In genomic region chr12:56637621-56638020, GRCh38 we compare ENCODE assay signal across 8 cellular contexts. TPM values are rescaled to one million over a fixed set of nuclear protein-coding genes. Genes with fewer than 3 reads are reported as not detected.
DNase-seq lines count a peak whose midpoint lies in the region; ATAC-seq, FAIRE-seq and TF ChIP-seq lines count a peak whose summit lies in the region.
"Had no signal": no experiment of that assay in that cellular context is flagged by ENCODE, and none has a peak within 500 bp of the region (broad histone marks: within the 10 kb centered on the region; RNA-seq: fewer than 3 reads in every experiment).

No MANE protein-coding gene starts in this region.

- H3K27me3 Mint-ChIP-seq in activated CD4-positive, alpha-beta memory T cell treated with anti-CD3 and anti-CD28 coated beads for 36 hours: no peaks in the 10 kb centered on the region

- CTCF ChIA-PET in activated CD4-positive, alpha-beta memory T cell treated with anti-CD3 and anti-CD28 coated beads for 36 hours (lab: Charles Lee): no interaction called here

- H3K27me3 ChIP-seq in HUES48 (ENCODE audit: control insufficient read depth, insufficient read depth, low read length) (no peaks in the 10 kb centered on the region), keratinocyte (ENCODE audit: control insufficient read depth, extremely low read depth, insufficient read depth, low read length) (no peaks in the 10 kb centered on the region), brain microvascular endothelial cell (replicated peaks) (no peaks in the 10 kb centered on the region)

- H3K9me3 ChIP-seq in HUES48 (ENCODE audit: control insufficient read depth, insufficient read depth, low read length) (no peaks in the 10 kb centered on the region), keratinocyte (ENCODE audit: control insufficient read depth, low read depth, low read length) (no peaks in the 10 kb centered on the region)

- FAIRE-seq in keratinocyte (lab: Jason Lieb, UNC): no peak

- TF ChIP-seq CTCF in keratinocyte (optimal IDR thresholded peaks at IDR 0.05 in 1 of 3, IDR thresholded peaks at IDR 0.05 in 1 of 3, conservative IDR thresholded peaks at IDR 0.05 in 1 of 3; ENCODE audit: extremely low read depth in 1 of 3, insufficient read depth in 2 of 3, low read length in 3 of 3) (no peak), brain microvascular endothelial cell (IDR thresholded peaks at IDR 0.05; ENCODE audit: low read depth, low read length, missing control alignments) (no peak)

- H3K36me3 ChIP-seq in HUES48 (ENCODE audit: control insufficient read depth, insufficient read depth, low read length) (peaks cover 55% of the 10 kb centered on the region), keratinocyte (ENCODE audit: control insufficient read depth in 2 of 2, extremely low read depth in 1 of 2, insufficient read depth in 2 of 2, low read length in 2 of 2) (peaks cover 14 to 34% of the 10 kb centered on the region in 2 experiments), brain microvascular endothelial cell (replicated peaks) (peaks cover 40% of the 10 kb centered on the region)

- no peak overlapping the region for H3K4me2 ChIP-seq in keratinocyte (ENCODE audit: control insufficient read depth, extremely low read depth, insufficient read depth, low read depth, low read length)

- H3K4me1 ChIP-seq in HUES48 (ENCODE audit: control insufficient read depth, insufficient read depth, low read length): peaks cover 21% of the 10 kb centered on the region
- H3K4me1 ChIP-seq in keratinocyte (ENCODE audit: control insufficient read depth, extremely low read depth, insufficient read depth, low read length): peaks cover 33% of the 10 kb centered on the region

- H3K36me3 Mint-ChIP-seq in activated CD4-positive, alpha-beta memory T cell treated with anti-CD3 and anti-CD28 coated beads for 36 hours: peaks cover 43% of the 10 kb centered on the region
- peaks cover 87% of the 10 kb centered on the region for H3K36me3 Mint-ChIP-seq in stimulated activated effector memory CD8-positive, alpha-beta T cell treated with anti-CD3 and anti-CD28 coated beads, Interleukin-12 subunit alpha, Interleukin-12 subunit beta, amount 100 ng/mL, for 72 hours

- in situ Hi-C loops in brain microvascular endothelial cell (cut with HindIII; ENCODE audit: low pct_ligation_motif_present, low sequenced_read_pairs): no loop called here

- no peak for DNase-seq in activated CD4-positive, alpha-beta memory T cell treated with anti-CD3 and anti-CD28 coated beads for 36 hours
- no peak for DNase-seq in keratinocyte (ENCODE audit: low read depth, low spot score)
- DNase-seq in stimulated activated effector memory CD8-positive, alpha-beta T cell treated with anti-CD3 and anti-CD28 coated beads, Interleukin-12 subunit alpha, Interleukin-12 subunit beta, amount 100 ng/mL, for 72 hours (ENCODE audit: low spot score in 2 of 2): no peak
- no peak for DNase-seq in islet precursor cell
- no peak for DNase-seq in NCI-H2196 (lab: John Stamatoyannopoulos, UW; ENCODE audit: unreplicated experiment)
- no peak for DNase-seq in brain microvascular endothelial cell
- DNase-seq: GF-D8 had no signal

- POLR2A ChIA-PET in activated CD4-positive, alpha-beta memory T cell treated with anti-CD3 and anti-CD28 coated beads for 36 hours (lab: Charles Lee): interaction anchor here (0.7 to 1.6 kb wide), 2 partner anchors 9 to 69 kb away, joined by 4 to 7 read pairs; no protein-coding TSS in a partner anchor

- peaks cover 43% of the 10 kb centered on the region for H3K4me1 Mint-ChIP-seq in activated CD4-positive, alpha-beta memory T cell treated with anti-CD3 and anti-CD28 coated beads for 36 hours (ENCODE audit: low read depth)
- H3K4me1 Mint-ChIP-seq in stimulated activated effector memory CD8-positive, alpha-beta T cell treated with anti-CD3 and anti-CD28 coated beads, Interleukin-12 subunit alpha, Interleukin-12 subunit beta, amount 100 ng/mL, for 72 hours: peaks cover 42% of the 10 kb centered on the region

- H3K9me3 Mint-ChIP-seq in activated CD4-positive, alpha-beta memory T cell treated with anti-CD3 and anti-CD28 coated beads for 36 hours: no peaks in the 10 kb centered on the region
- no peaks in the 10 kb centered on the region for H3K9me3 Mint-ChIP-seq in stimulated activated effector memory CD8-positive, alpha-beta T cell treated with anti-CD3 and anti-CD28 coated beads, Interleukin-12 subunit alpha, Interleukin-12 subunit beta, amount 100 ng/mL, for 72 hours

- H3K79me2 ChIP-seq in keratinocyte (ENCODE audit: control insufficient read depth, insufficient read depth, low read length): peaks cover 45% of the 10 kb centered on the region

- peak overlapping the region; percentile 86 for H3K27ac Mint-ChIP-seq in activated CD4-positive, alpha-beta memory T cell treated with anti-CD3 and anti-CD28 coated beads for 36 hours
- peak overlapping the region; percentile 96 for H3K27ac Mint-ChIP-seq in stimulated activated effector memory CD8-positive, alpha-beta T cell treated with anti-CD3 and anti-CD28 coated beads, Interleukin-12 subunit alpha, Interleukin-12 subunit beta, amount 100 ng/mL, for 72 hours

- H3K9ac ChIP-seq in HUES48 (ENCODE audit: low read depth, low read length) (no peak overlapping the region), keratinocyte (ENCODE audit: control insufficient read depth, extremely low read depth, insufficient read depth, low read length) (no peak overlapping the region)

- intact Hi-C loops in activated CD4-positive, alpha-beta memory T cell treated with anti-CD3 and anti-CD28 coated beads for 36 hours (cut with micrococcal nuclease): loop anchor here (2.0 to 10.0 kb wide), 7 partner anchors 35 to 593 kb away; partner anchors contain the start of genes APOF, NAB2, NACA and PTGES3

- peaks cover 4% of the 10 kb centered on the region for H3K9me1 ChIP-seq in keratinocyte (ENCODE audit: control insufficient read depth, extremely low read depth, insufficient read depth, low read length)

- H3K4me3 ChIP-seq in HUES48 (ENCODE audit: low read depth, low read length): no peak overlapping the region
- H3K4me3 ChIP-seq in keratinocyte (ENCODE audit: control insufficient read depth in 2 of 3, extremely low read depth in 1 of 3, insufficient read depth in 2 of 3, low read depth in 1 of 3, low read length in 3 of 3): no peak overlapping the region
- no peak overlapping the region for H3K4me3 ChIP-seq in brain microvascular endothelial cell (ENCODE audit: low read depth, low read length)

- peak overlapping the region; percentile 87 for H3K27ac ChIP-seq in HUES48 (ENCODE audit: low read depth, low read length)
- peak overlapping the region; percentile 29 for H3K27ac ChIP-seq in keratinocyte (ENCODE audit: control insufficient read depth, insufficient read depth, low read length)
- no peak overlapping the region for H3K27ac ChIP-seq in brain microvascular endothelial cell

- no peaks in the 10 kb centered on the region for H4K20me1 ChIP-seq in keratinocyte (ENCODE audit: control insufficient read depth, extremely low read depth, insufficient read depth, low read length)

- H3K4me3 Mint-ChIP-seq in activated CD4-positive, alpha-beta memory T cell treated with anti-CD3 and anti-CD28 coated beads for 36 hours: no peak overlapping the region
- no peak overlapping the region for H3K4me3 Mint-ChIP-seq in stimulated activated effector memory CD8-positive, alpha-beta T cell treated with anti-CD3 and anti-CD28 coated beads, Interleukin-12 subunit alpha, Interleukin-12 subunit beta, amount 100 ng/mL, for 72 hours

- dilution Hi-C loops in keratinocyte (cut with MboI; ENCODE audit: extremely low pct_ligation_motif_present, low sequenced_read_pairs): no loop called here

- H2AFZ ChIP-seq in keratinocyte (ENCODE audit: control insufficient read depth, low read length): no peak overlapping the region

- ATAC-seq in stimulated activated effector memory CD8-positive, alpha-beta T cell treated with anti-CD3 and anti-CD28 coated beads, Interleukin-12 subunit alpha, Interleukin-12 subunit beta, amount 100 ng/mL, for 72 hours: no peak

RNA-seq across cellular contexts. Expression of gene BAZ2A, which starts 7.5 kb away (rescaled TPM):
- total RNA-seq in activated CD4-positive, alpha-beta memory T cell treated with anti-CD3 and anti-CD28 coated beads for 36 hours: 100 to 1,000 TPM in 1 of 2 experiments, 10 to 100 TPM in 1; 90.7 to 111 TPM
- polyA plus RNA-seq in keratinocyte: 55.7 to 63.7 TPM (median 56.6 TPM) in 3 replicates
- 158 TPM for polyA plus RNA-seq in keratinocyte (2011; ENCODE audit: low read depth)
- 46.7 and 62.9 TPM in 2 replicates for polyA plus RNA-seq in keratinocyte (2011; cell fraction: cytosol; rRNA removed)
- 232 and 291 TPM in 2 replicates for polyA plus RNA-seq in keratinocyte (2011; cell fraction: nucleus; rRNA removed)
- 33.2 and 36.9 TPM in 2 replicates for polyA plus RNA-seq in keratinocyte (2012; ENCODE audit: low replicate concordance)
- 119 to 279 TPM (median 150 TPM) in 3 replicates for polyA minus RNA-seq in keratinocyte
- polyA minus RNA-seq in keratinocyte (2011; cell fraction: cytosol; rRNA and poly(A)+ RNA removed): 42.2 TPM
- 134 and 209 TPM in 2 replicates for polyA minus RNA-seq in keratinocyte (2011; cell fraction: nucleus; rRNA and poly(A)+ RNA removed)

RNA-seq across cellular contexts. Expression of gene ATP5F1B, which starts 8.2 kb away (rescaled TPM):
- total RNA-seq in activated CD4-positive, alpha-beta memory T cell treated with anti-CD3 and anti-CD28 coated beads for 36 hours: 100 to 1,000 TPM; 709 to 722 TPM
- polyA plus RNA-seq in keratinocyte: 1,041 to 1,488 TPM (median 1,355 TPM) in 3 replicates
- polyA plus RNA-seq in keratinocyte (2011; ENCODE audit: low read depth): 345 TPM
- 1,140 and 1,556 TPM in 2 replicates for polyA plus RNA-seq in keratinocyte (2011; cell fraction: cytosol; rRNA removed)
- 951 and 1,005 TPM in 2 replicates for polyA plus RNA-seq in keratinocyte (2011; cell fraction: nucleus; rRNA removed)
- 698 and 706 TPM in 2 replicates for polyA plus RNA-seq in keratinocyte (2012; ENCODE audit: low replicate concordance)
- polyA minus RNA-seq in keratinocyte: 1,284 to 1,537 TPM (median 1,516 TPM) in 3 replicates
- 873 TPM for polyA minus RNA-seq in keratinocyte (2011; cell fraction: cytosol; rRNA and poly(A)+ RNA removed)
- 274 and 399 TPM in 2 replicates for polyA minus RNA-seq in keratinocyte (2011; cell fraction: nucleus; rRNA and poly(A)+ RNA removed)

RNA-seq across cellular contexts. Expression of gene PTGES3, which starts 50.5 kb away (rescaled TPM):
- 100 to 1,000 TPM; 355 to 356 TPM for total RNA-seq in activated CD4-positive, alpha-beta memory T cell treated with anti-CD3 and anti-CD28 coated beads for 36 hours
- 53.0 to 136 TPM (median 112 TPM) in 3 replicates for polyA plus RNA-seq in keratinocyte
- polyA plus RNA-seq in keratinocyte (2011; ENCODE audit: low read depth): 958 TPM
- polyA plus RNA-seq in keratinocyte (2011; cell fraction: cytosol; rRNA removed): 94.7 and 154 TPM in 2 replicates
- polyA plus RNA-seq in keratinocyte (2011; cell fraction: nucleus; rRNA removed): 49.3 and 78.8 TPM in 2 replicates
- 191 and 202 TPM in 2 replicates for polyA plus RNA-seq in keratinocyte (2012; ENCODE audit: low replicate concordance)
- 9.1 to 70.6 TPM (median 28.6 TPM) in 3 replicates for polyA minus RNA-seq in keratinocyte
- polyA minus RNA-seq in keratinocyte (2011; cell fraction: cytosol; rRNA and poly(A)+ RNA removed): 76.7 TPM
- polyA minus RNA-seq in keratinocyte (2011; cell fraction: nucleus; rRNA and poly(A)+ RNA removed): 24.5 and 38.3 TPM in 2 replicates
